In genomic region chr6:33761922-33762629, GRCh38 we compare ENCODE assay signal across 8 cellular contexts. TPM values are rescaled to one million over a fixed set of nuclear protein-coding genes. Genes with fewer than 3 reads are reported as not detected.
DNase-seq lines count a peak whose midpoint lies in the region; ATAC-seq, FAIRE-seq and TF ChIP-seq lines count a peak whose summit lies in the region.

No MANE protein-coding gene starts in this region.

- BruUV-seq in IMR-90 (replicated peaks; lab: Mats Ljungman, UMichigan), result no TSS peak
- BruUV-seq in GM12878 (replicated peaks; lab: Mats Ljungman, UMichigan), result no TSS peak

- no peaks in the 10 kb centered on the region for H3K27me3 ChIP-seq in IMR-90 (ENCODE audit: control insufficient read depth, insufficient read depth, low read length)
- no peaks in the 10 kb centered on the region for H3K27me3 ChIP-seq in SJCRH30
- no peaks in the 10 kb centered on the region; a peak in 1 of 4 replicates for H3K27me3 ChIP-seq in GM12878 (replicated peaks in 1 of 2; ENCODE audit: control insufficient read depth in 2 of 2, insufficient read depth in 2 of 2, low read length in 1 of 2)

- no peak for TF ChIP-seq EP300 in GM12878 (IDR thresholded peaks at IDR 0.05; ENCODE audit: borderline replicate concordance in 1 of 2, control insufficient read depth in 1 of 2, low read depth in 2 of 2, low read length in 2 of 2)

- H3K4me3 ChIP-seq in IMR-90 (ENCODE audit: insufficient read depth, low read depth, low read length) (no peak overlapping the region), SJCRH30 (no peak overlapping the region), GM12878 (no peak overlapping the region), kidney (ENCODE audit: low read length in 2 of 2) (no peak overlapping the region)

- no peaks in the 10 kb centered on the region for H3K36me3 ChIP-seq in IMR-90 (ENCODE audit: control insufficient read depth, insufficient read depth, low read length)
- H3K36me3 ChIP-seq in SJCRH30, result no peaks in the 10 kb centered on the region
- H3K36me3 ChIP-seq in GM12878 (ENCODE audit: control insufficient read depth in 2 of 2, insufficient read depth in 2 of 2, low read length in 1 of 2), result no peaks in the 10 kb centered on the region
- H3K36me3 ChIP-seq in kidney (ENCODE audit: control insufficient read depth in 1 of 2, insufficient read depth in 2 of 2, low read length in 2 of 2), result no peaks in the 10 kb centered on the region

- TF ChIP-seq RAD21 in IMR-90 (IDR thresholded peaks at IDR 0.05; ENCODE audit: low read length), result peak; percentile 70
- TF ChIP-seq RAD21 in GM12878 (IDR thresholded peaks at IDR 0.05; ENCODE audit: insufficient read depth, low read depth, low read length), result peak; percentile 56

- H3K79me1 ChIP-seq in IMR-90 (ENCODE audit: low read depth in 1 of 2, low read length in 2 of 2), result no peaks in the 10 kb centered on the region

- in situ Hi-C loops in IMR-90 (cut with MboI; ENCODE audit: low sequenced_read_pairs) (loop anchor here (10.0 kb wide), 2 partner anchors 177 to 393 kb away; partner anchors contain the start of gene BAK1), GM12878 (cut with MboI) (no loop called here)

- SMC1A ChIA-PET in GM12878 (lab: Charles Lee; ENCODE audit: uncharacterized antibody, unreplicated experiment), result interaction anchor here (1.0 kb wide), 1 partner anchor 51 kb away, joined by 3 read pairs; the partner anchor contains the start of gene UQCC2

- no peak for TF ChIP-seq POLR2A in IMR-90 (IDR thresholded peaks at IDR 0.05; ENCODE audit: low read depth, low read length)
- no peak for TF ChIP-seq POLR2A in GM12878 (IDR thresholded peaks at IDR 0.05; ENCODE audit: low read depth, low read length)

- no peak for FAIRE-seq in GM12878 (lab: Jason Lieb, UNC)
- no peak for FAIRE-seq in kidney (lab: Jason Lieb, UNC)

- H4K91ac ChIP-seq in IMR-90 (ENCODE audit: insufficient read depth, low read depth, low read length), result no peak overlapping the region; the same call in 1 of the 2 replicates

- no peaks in the 10 kb centered on the region for H3K9me1 ChIP-seq in IMR-90 (ENCODE audit: insufficient read depth, low read length)

- H2BK20ac ChIP-seq in IMR-90 (ENCODE audit: low read depth, low read length), result no peak overlapping the region

- peaks cover 3% of the 10 kb centered on the region; the same call in 1 of the 2 replicates for H4K20me1 ChIP-seq in IMR-90 (ENCODE audit: insufficient read depth, low read length)
- no peaks in the 10 kb centered on the region for H4K20me1 ChIP-seq in GM12878 (ENCODE audit: control insufficient read depth, insufficient read depth)

- RAD21 ChIA-PET in GM12878 (lab: Charles Lee; ENCODE audit: unreplicated experiment), result interaction anchor here (0.6 kb wide), 1 partner anchor 172 kb away, joined by 3 read pairs; no protein-coding TSS in a partner anchor

- no peak overlapping the region for H4K5ac ChIP-seq in IMR-90 (ENCODE audit: low read depth, low read length)

- intact Hi-C loops in IMR-90 (cut with micrococcal nuclease), result loop anchor here (1.0 to 5.0 kb wide), 3 partner anchors 18 to 175 kb away; partner anchors contain the start of gene UQCC2
- intact Hi-C loops in GM12878 (cut with micrococcal nuclease; ENCODE audit: unreplicated experiment), result no loop called here
- intact Hi-C loops in kidney (cut with DNase I), result loop anchor here (10.0 kb wide), 1 partner anchor 393 kb away; no protein-coding TSS in a partner anchor

- H3K18ac ChIP-seq in IMR-90 (ENCODE audit: low read depth, low read length), result no peak overlapping the region

- POLR2A ChIA-PET in IMR-90 (lab: Charles Lee; ENCODE audit: unreplicated experiment) (no interaction called here), GM12878 (lab: Charles Lee) (interaction anchor here (0.7 kb wide), 1 partner anchor 392 kb away, joined by 3 read pairs; no protein-coding TSS in a partner anchor)

- no peaks in the 10 kb centered on the region for H3K79me2 ChIP-seq in GM12878 (ENCODE audit: control insufficient read depth, insufficient read depth, low read length)

- no peak overlapping the region for H4K8ac ChIP-seq in IMR-90 (ENCODE audit: low read depth in 2 of 2, low read length in 2 of 2)

- no peak overlapping the region for H3K56ac ChIP-seq in IMR-90 (ENCODE audit: extremely low read depth, insufficient read depth, low read length)

- no peak overlapping the region for H3K4me2 ChIP-seq in IMR-90 (ENCODE audit: low read depth, low read length)
- no peak overlapping the region for H3K4me2 ChIP-seq in GM12878 (ENCODE audit: control insufficient read depth, insufficient read depth)

- WGBS in IMR-90 (ENCODE audit: extremely low coverage in 2 of 2, insufficient read length in 1 of 2), 2 experiments, result 61% methylated on average over 3 of the region's 7 CpGs; no CpG with 5 or more reads in 1 of the 2 experiments
- 12% methylated on average over 7 of the region's 7 CpGs for WGBS in GM12878 (ENCODE audit: insufficient coverage, insufficient replicate concordance, low lambda C conversion rate, missing lambda C conversion rate)

- no peak overlapping the region for H2BK5ac ChIP-seq in IMR-90 (ENCODE audit: low read depth, low read length, poor library complexity, severe bottlenecking)

- peak overlapping the region; percentile 30 for H2AK5ac ChIP-seq in IMR-90 (ENCODE audit: low read depth, low read length)

- no peaks in the 10 kb centered on the region for H3K9me3 ChIP-seq in IMR-90 (ENCODE audit: control insufficient read depth, insufficient read depth, low read length)
- H3K9me3 ChIP-seq in SJCRH30 (replicated peaks), result no peaks in the 10 kb centered on the region
- H3K9me3 ChIP-seq in GM12878 (replicated peaks; ENCODE audit: control insufficient read depth, insufficient read depth, low read length), result no peaks in the 10 kb centered on the region
- no peaks in the 10 kb centered on the region for H3K9me3 ChIP-seq in kidney (ENCODE audit: control insufficient read depth in 1 of 2, low read length in 2 of 2)

- H2AK9ac ChIP-seq in IMR-90 (replicated peaks; ENCODE audit: low read depth, low read length, poor library complexity), result peak overlapping the region; percentile 76

- H3K4me1 ChIP-seq in IMR-90 (ENCODE audit: control insufficient read depth, insufficient read depth, low read length) (peaks cover 17% of the 10 kb centered on the region; the same call in 1 of the 2 replicates), SJCRH30 (peaks cover 21% of the 10 kb centered on the region), GM12878 (ENCODE audit: control insufficient read depth, insufficient read depth, low read length) (no peaks in the 10 kb centered on the region), kidney (ENCODE audit: control insufficient read depth in 1 of 2, insufficient read depth in 1 of 2, low read depth in 1 of 2, low read length in 2 of 2) (peaks cover 6 to 10% of the 10 kb centered on the region in 2 donors)

- no peak overlapping the region for H3K14ac ChIP-seq in IMR-90 (replicated peaks; ENCODE audit: low read depth, low read length)

- H2BK15ac ChIP-seq in IMR-90 (ENCODE audit: low read depth, low read length), result peak overlapping the region; percentile 29; the same call in 1 of the 3 replicates

- ATAC-seq in IMR-90 (ENCODE audit: low read depth) (peak; percentile 80), GM12878 (peak; percentile 90), HG03378 (IDR thresholded peaks at IDR 0.05; ENCODE audit: unreplicated experiment) (no peak)

- no peak overlapping the region for H3K27ac ChIP-seq in IMR-90 (ENCODE audit: insufficient read depth, low read length)
- H3K27ac ChIP-seq in SJCRH30, result no peak overlapping the region
- H3K27ac ChIP-seq in GM12878 (ENCODE audit: control insufficient read depth, insufficient read depth), result no peak overlapping the region
- no peak overlapping the region for H3K27ac ChIP-seq in kidney (ENCODE audit: low read depth in 2 of 2, low read length in 2 of 2)

- H2AFZ ChIP-seq in IMR-90 (replicated peaks; ENCODE audit: low read length, poor library complexity), result peak overlapping the region; percentile 78
- no peak overlapping the region for H2AFZ ChIP-seq in GM12878 (ENCODE audit: control insufficient read depth, low read depth, low read length)

- no peak overlapping the region for H3K23ac ChIP-seq in IMR-90 (ENCODE audit: low read depth, low read length)

- DNase-seq in DMS53 treated with DMSO at 0.1 percent for 48 hours (lab: John Stamatoyannopoulos, UW; ENCODE audit: unreplicated experiment) (peak; percentile 74), IMR-90 (peak; percentile 32), SJCRH30 (peak; percentile 69 to 75), GM12878 (ENCODE audit: low read depth, low spot score) (no peak), kidney (peak; percentile 95), COLO829 (ENCODE audit: low spot score) (no peak)
- peak; percentile 22 to 31 for DNase-seq in stimulated activated CD4-positive, alpha-beta T cell treated with anti-CD3 and anti-CD28 coated beads, Interleukin-4, amount 100 ng/mL, for 4 hours

- peak; percentile 66 for TF ChIP-seq CTCF in IMR-90 (conservative IDR thresholded peaks at IDR 0.05; ENCODE audit: low read depth, low read length)
- TF ChIP-seq CTCF in GM12878 (IDR thresholded peaks at IDR 0.05 in 2 of 3, conservative IDR thresholded peaks at IDR 0.05 in 1 of 3; ENCODE audit: control insufficient read depth in 2 of 3, extremely low read depth in 1 of 3, insufficient read depth in 1 of 3, low read depth in 3 of 3, low read length in 3 of 3), result peak; percentile 68 to 71 (median 68)
- peak; percentile 68 for TF ChIP-seq CTCF in kidney (IDR thresholded peaks at IDR 0.05; ENCODE audit: borderline replicate concordance, extremely low read depth, insufficient read depth)

- H3K9ac ChIP-seq in IMR-90 (ENCODE audit: low read depth, low read length), result no peak overlapping the region
- H3K9ac ChIP-seq in GM12878 (ENCODE audit: control insufficient read depth, insufficient read depth, low read length), result no peak overlapping the region
- no peak overlapping the region for H3K9ac ChIP-seq in kidney (ENCODE audit: low read length in 2 of 2)

- no peak overlapping the region for H3K4ac ChIP-seq in IMR-90 (ENCODE audit: low read depth, low read length)

- dilution Hi-C loops in IMR-90 (cut with HindIII; ENCODE audit: low sequenced_read_pairs, unreplicated experiment), result no loop called here

- H2BK120ac ChIP-seq in IMR-90 (ENCODE audit: low read depth, low read length), result no peak overlapping the region

- CTCF ChIA-PET in IMR-90 (lab: Yijun Ruan, JAX) (interaction anchor here (0.6 to 4.8 kb wide), 5 partner anchors 9 to 51 kb away, joined by 3 to 29 read pairs (median 8); partner anchors contain the start of genes IP6K3 and UQCC2), GM12878 (lab: Yijun Ruan, JAX) (interaction anchor here (1.1 to 4.0 kb wide), 5 partner anchors 17 to 176 kb away, joined by 4 to 15 read pairs (median 6); partner anchors contain the start of gene UQCC2)

RNA-seq across cellular contexts. Expression of gene IP6K3, which starts 15.4 kb away (rescaled TPM):
- total RNA-seq in IMR-90 (2012; rRNA removed) (0.18 and 0.28 TPM in 2 replicates), GM12878 (2014; rRNA removed) (not detected in 2 replicates), GM12878 (2014; rRNA removed; fragmentation: Illumina TruSeq; extraction: Trizol) (not detected in 2 replicates), GM12878 (2021) (not detected in 2 replicates), kidney (0.47 TPM)
- polyA plus RNA-seq in IMR-90 (2012; rRNA removed) (0.51 and 0.52 TPM in 2 replicates), GM12878 (2011; rRNA removed) (0.15 TPM in 1 of 2 replicates, not detected in the other), GM12878 (2014; fragmentation: Illumina TruSeq; extraction: Trizol) (not detected in 2 replicates), GM12878 (2014; fragmentation: Nextera tagmentation; extraction: Ambion mirVana) (under 1 TPM in 1 of 2 experiments, not detected in 1; 0.02 TPM), GM12878 (2014; rRNA removed) (not detected in 2 replicates), GM12878 (2016; fragmentation: Nextera tagmentation; extraction: Ambion mirVana) (under 1 TPM in 1 of 2 experiments, not detected in 1; 0.09 TPM), kidney (ENCODE audit: insufficient read depth, low read depth, low replicate concordance) (4.0 TPM)
- polyA plus RNA-seq in IMR-90 (2012; cell fraction: cytosol; rRNA removed), result 0.22 and 0.62 TPM in 2 replicates
- polyA plus RNA-seq in IMR-90 (2012; cell fraction: nucleus; rRNA removed; ENCODE audit: low replicate concordance), result 0.39 and 0.49 TPM in 2 replicates
- 10.3 and 11.2 TPM in 2 replicates for total RNA-seq in SJCRH30 (2014; rRNA removed; shearing (Covaris generic))
- not detected in 2 replicates for total RNA-seq in GM12878 (2013; cell fraction: nucleolus; rRNA removed)
- not detected for polyA plus RNA-seq in GM12878 (2011; ENCODE audit: low read depth)
- 0.01 TPM in 1 of 2 replicates, not detected in the other for polyA plus RNA-seq in GM12878 (2011; cell fraction: cytosol; rRNA removed)
- polyA plus RNA-seq in GM12878 (2011; cell fraction: nucleus; rRNA removed), result not detected in 2 replicates
- not detected in 2 replicates for polyA plus RNA-seq in GM12878 (2012)
- polyA minus RNA-seq in GM12878 (2011; rRNA and poly(A)+ RNA removed), result not detected in 2 replicates
- not detected in 2 replicates for polyA minus RNA-seq in GM12878 (2011; cell fraction: cytosol; rRNA and poly(A)+ RNA removed)
- polyA minus RNA-seq in GM12878 (2011; cell fraction: nucleus; rRNA and poly(A)+ RNA removed), result not detected in 2 replicates

RNA-seq across cellular contexts. Expression of gene LEMD2, which starts 26.9 kb away (rescaled TPM):
- total RNA-seq in IMR-90 (2012; rRNA removed) (24.4 and 26.5 TPM in 2 replicates), GM12878 (2014; rRNA removed) (25.8 and 26.5 TPM in 2 replicates), GM12878 (2014; rRNA removed; fragmentation: Illumina TruSeq; extraction: Trizol) (23.0 and 25.8 TPM in 2 replicates), GM12878 (2021) (30.4 and 35.2 TPM in 2 replicates), kidney (57.1 TPM)
- polyA plus RNA-seq in IMR-90 (2012; rRNA removed) (37.8 and 43.6 TPM in 2 replicates), GM12878 (2011; rRNA removed) (47.1 and 50.1 TPM in 2 replicates), GM12878 (2014; fragmentation: Illumina TruSeq; extraction: Trizol) (13.5 and 22.6 TPM in 2 replicates), GM12878 (2014; fragmentation: Nextera tagmentation; extraction: Ambion mirVana) (1 to 10 TPM in 1 of 2 experiments, under 1 TPM in 1; 0.45 to 1.2 TPM), GM12878 (2014; rRNA removed) (30.0 and 33.8 TPM in 2 replicates), GM12878 (2016; fragmentation: Nextera tagmentation; extraction: Ambion mirVana) (10 to 100 TPM in 1 of 2 experiments, 1 to 10 TPM in 1; 5.9 to 14.0 TPM), kidney (ENCODE audit: insufficient read depth, low read depth, low replicate concordance) (36.4 TPM)
- polyA plus RNA-seq in IMR-90 (2012; cell fraction: cytosol; rRNA removed), result 30.9 and 55.6 TPM in 2 replicates
- 98.1 and 109 TPM in 2 replicates for polyA plus RNA-seq in IMR-90 (2012; cell fraction: nucleus; rRNA removed; ENCODE audit: low replicate concordance)
- total RNA-seq in SJCRH30 (2014; rRNA removed; shearing (Covaris generic)), result 43.9 and 50.1 TPM in 2 replicates
- total RNA-seq in GM12878 (2013; cell fraction: nucleolus; rRNA removed), result 70.2 and 77.1 TPM in 2 replicates
- polyA plus RNA-seq in GM12878 (2011; ENCODE audit: low read depth), result 15.5 TPM
- polyA plus RNA-seq in GM12878 (2011; cell fraction: cytosol; rRNA removed), result 29.2 and 32.0 TPM in 2 replicates
- polyA plus RNA-seq in GM12878 (2011; cell fraction: nucleus; rRNA removed), result 125 and 133 TPM in 2 replicates
- polyA plus RNA-seq in GM12878 (2012), result 24.8 and 24.9 TPM in 2 replicates
- polyA minus RNA-seq in GM12878 (2011; rRNA and poly(A)+ RNA removed), result 20.0 and 35.0 TPM in 2 replicates
- 11.6 TPM in 2 replicates for polyA minus RNA-seq in GM12878 (2011; cell fraction: cytosol; rRNA and poly(A)+ RNA removed)
- 51.3 and 64.4 TPM in 2 replicates for polyA minus RNA-seq in GM12878 (2011; cell fraction: nucleus; rRNA and poly(A)+ RNA removed)

RNA-seq across cellular contexts. Expression of gene MLN, which starts 41.7 kb away (rescaled TPM):
- total RNA-seq in IMR-90 (2012; rRNA removed) (not detected in 2 replicates), GM12878 (2014; rRNA removed) (not detected in 2 replicates), GM12878 (2014; rRNA removed; fragmentation: Illumina TruSeq; extraction: Trizol) (not detected in 2 replicates), GM12878 (2021) (not detected in 2 replicates), kidney (not detected)
- polyA plus RNA-seq in IMR-90 (2012; rRNA removed) (not detected in 2 replicates), GM12878 (2011; rRNA removed) (not detected in 2 replicates), GM12878 (2014; fragmentation: Illumina TruSeq; extraction: Trizol) (not detected in 2 replicates), GM12878 (2014; fragmentation: Nextera tagmentation; extraction: Ambion mirVana) (not detected), GM12878 (2014; rRNA removed) (not detected in 2 replicates), GM12878 (2016; fragmentation: Nextera tagmentation; extraction: Ambion mirVana) (not detected), kidney (ENCODE audit: insufficient read depth, low read depth, low replicate concordance) (not detected)
- polyA plus RNA-seq in IMR-90 (2012; cell fraction: cytosol; rRNA removed), result not detected in 2 replicates
- not detected in 2 replicates for polyA plus RNA-seq in IMR-90 (2012; cell fraction: nucleus; rRNA removed; ENCODE audit: low replicate concordance)
- not detected in 2 replicates for total RNA-seq in SJCRH30 (2014; rRNA removed; shearing (Covaris generic))
- not detected in 2 replicates for total RNA-seq in GM12878 (2013; cell fraction: nucleolus; rRNA removed)
- not detected for polyA plus RNA-seq in GM12878 (2011; ENCODE audit: low read depth)
- not detected in 2 replicates for polyA plus RNA-seq in GM12878 (2011; cell fraction: cytosol; rRNA removed)
- polyA plus RNA-seq in GM12878 (2011; cell fraction: nucleus; rRNA removed), result not detected in 2 replicates
- polyA plus RNA-seq in GM12878 (2012), result not detected in 2 replicates
- polyA minus RNA-seq in GM12878 (2011; rRNA and poly(A)+ RNA removed), result not detected in 2 replicates
- not detected in 2 replicates for polyA minus RNA-seq in GM12878 (2011; cell fraction: cytosol; rRNA and poly(A)+ RNA removed)
- not detected in 2 replicates for polyA minus RNA-seq in GM12878 (2011; cell fraction: nucleus; rRNA and poly(A)+ RNA removed)

RNA-seq across cellular contexts. Expression of gene UQCC2, which starts 50.6 kb away (rescaled TPM):
- total RNA-seq in IMR-90 (2012; rRNA removed) (13.8 and 23.1 TPM in 2 replicates), GM12878 (2014; rRNA removed) (40.6 and 44.0 TPM in 2 replicates), GM12878 (2014; rRNA removed; fragmentation: Illumina TruSeq; extraction: Trizol) (54.5 and 60.1 TPM in 2 replicates), GM12878 (2021) (80.6 and 90.2 TPM in 2 replicates), kidney (39.6 TPM)
- polyA plus RNA-seq in IMR-90 (2012; rRNA removed) (34.5 and 44.5 TPM in 2 replicates), GM12878 (2011; rRNA removed) (37.1 and 44.3 TPM in 2 replicates), GM12878 (2014; fragmentation: Illumina TruSeq; extraction: Trizol) (27.3 and 61.8 TPM in 2 replicates), GM12878 (2014; fragmentation: Nextera tagmentation; extraction: Ambion mirVana) (100 to 1,000 TPM; 433 to 478 TPM), GM12878 (2014; rRNA removed) (43.5 and 44.2 TPM in 2 replicates), GM12878 (2016; fragmentation: Nextera tagmentation; extraction: Ambion mirVana) (100 to 1,000 TPM; 206 to 230 TPM), kidney (ENCODE audit: insufficient read depth, low read depth, low replicate concordance) (189 TPM)
- 28.0 and 38.5 TPM in 2 replicates for polyA plus RNA-seq in IMR-90 (2012; cell fraction: cytosol; rRNA removed)
- 18.4 and 25.0 TPM in 2 replicates for polyA plus RNA-seq in IMR-90 (2012; cell fraction: nucleus; rRNA removed; ENCODE audit: low replicate concordance)
- 29.7 and 30.7 TPM in 2 replicates for total RNA-seq in SJCRH30 (2014; rRNA removed; shearing (Covaris generic))
- 12.7 and 13.3 TPM in 2 replicates for total RNA-seq in GM12878 (2013; cell fraction: nucleolus; rRNA removed)
- polyA plus RNA-seq in GM12878 (2011; ENCODE audit: low read depth), result 7.9 TPM
- polyA plus RNA-seq in GM12878 (2011; cell fraction: cytosol; rRNA removed), result 12.9 and 21.3 TPM in 2 replicates
- 11.8 and 18.5 TPM in 2 replicates for polyA plus RNA-seq in GM12878 (2011; cell fraction: nucleus; rRNA removed)
- 56.3 and 86.6 TPM in 2 replicates for polyA plus RNA-seq in GM12878 (2012)
- 6.4 and 8.3 TPM in 2 replicates for polyA minus RNA-seq in GM12878 (2011; rRNA and poly(A)+ RNA removed)
- 7.2 and 16.2 TPM in 2 replicates for polyA minus RNA-seq in GM12878 (2011; cell fraction: cytosol; rRNA and poly(A)+ RNA removed)
- polyA minus RNA-seq in GM12878 (2011; cell fraction: nucleus; rRNA and poly(A)+ RNA removed), result 4.1 and 5.9 TPM in 2 replicates

Comparison
In these comparisons a context has a peak if more than half of its experiments do, and no peak if none do; other contexts are left out.
1. DNase-seq: peak in DMS53 treated with DMSO at 0.1 percent for 48 hours (single experiment), IMR-90 (single experiment), SJCRH30 (2 of 2), kidney (single experiment) and stimulated activated CD4-positive, alpha-beta T cell treated with anti-CD3 and anti-CD28 coated beads, Interleukin-4, amount 100 ng/mL, for 4 hours (2 of 2); none in GM12878 (single experiment) and COLO829 (single experiment).
2. Peak in every context shown above with its lines, with median percentiles within 50 percentile points of each other: CTCF ChIP-seq.